ENCODE assay signal across 10 cellular contexts in the genomic region with DNA sequence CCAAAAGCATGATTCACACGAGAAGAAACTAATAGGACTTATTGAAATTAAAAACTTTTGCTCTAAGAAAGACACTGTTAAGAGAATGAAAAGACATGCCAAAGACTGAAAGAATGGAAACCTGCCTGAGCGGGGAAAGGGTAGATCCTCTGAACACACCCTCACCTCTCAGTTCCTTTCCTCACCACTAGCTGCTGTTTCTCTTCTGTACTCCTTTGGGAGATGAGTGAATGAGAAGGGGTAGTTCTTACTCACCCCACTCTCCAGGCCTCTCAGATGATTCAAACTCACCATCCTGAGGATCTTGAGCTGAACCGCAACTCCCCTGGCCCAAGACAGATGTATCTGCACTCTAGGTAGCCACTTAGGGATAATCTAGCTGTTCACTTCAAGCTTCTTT. TPM values are rescaled to one million over a fixed set of nuclear protein-coding genes. Genes with fewer than 3 reads are reported as not detected.
DNase-seq lines count a peak whose midpoint lies in the region; ATAC-seq and TF ChIP-seq lines count a peak whose summit lies in the region.
"Had no signal": no experiment of that assay in that cellular context is flagged by ENCODE, and none has a peak within 500 bp of the region (broad histone marks: within the 10 kb centered on the region; RNA-seq: fewer than 3 reads in every experiment).

No MANE protein-coding gene starts in this region.

- DNase-seq in GM12865 (ENCODE audit: low read depth), result peak; percentile 8
- DNase-seq in chondrocyte (ENCODE audit: low spot score), result no peak
- DNase-seq in DMS79 (lab: John Stamatoyannopoulos, UW), result no peak
- DNase-seq in NCI-H510A (lab: John Stamatoyannopoulos, UW), result no peak
- no peak for DNase-seq in omental fat pad (ENCODE audit: low spot score)
- no peak for DNase-seq in hippocampal formation (lab: John Stamatoyannopoulos, UW)

- no peak overlapping the region for H3K27ac Mint-ChIP-seq in chondrocyte (ENCODE audit: unreplicated experiment)

- H3K9me3 Mint-ChIP-seq in chondrocyte (ENCODE audit: low read depth), result peaks cover 4% of the 10 kb centered on the region

- no peaks in the 10 kb centered on the region for H3K4me1 Mint-ChIP-seq in chondrocyte (ENCODE audit: low read depth)

- TF ChIP-seq CTCF in GM12865 (IDR thresholded peaks at IDR 0.05; ENCODE audit: insufficient read depth, low read depth, low read length, missing control alignments) (no peak), chondrocyte (IDR thresholded peaks at IDR 0.05) (peak; percentile 17), omental fat pad (IDR thresholded peaks at IDR 0.05) (no peak)

- H3K36me3 Mint-ChIP-seq in chondrocyte (ENCODE audit: low read depth), result peaks cover 2% of the 10 kb centered on the region

- H3K4me3 Mint-ChIP-seq in chondrocyte (ENCODE audit: unreplicated experiment), result no peak overlapping the region

- H3K4me3 ChIP-seq in GM12865 (ENCODE audit: low read depth, low read length), result no peak overlapping the region
- H3K4me3 ChIP-seq: hepatocyte had no signal

- H3K27me3 Mint-ChIP-seq in chondrocyte (ENCODE audit: low read depth), result peaks cover 13% of the 10 kb centered on the region

- ATAC-seq in GM21423 (IDR thresholded peaks at IDR 0.05; ENCODE audit: unreplicated experiment) (peak; percentile 61), HG03175 (IDR thresholded peaks at IDR 0.05; ENCODE audit: unreplicated experiment) (peak; percentile 84), omental fat pad (ENCODE audit: low FRiP score) (no peak)

RNA-seq across cellular contexts. Expression of a gene that starts 41.9 kb away (rescaled TPM):
- 0.36 to 1.2 TPM (median 0.37 TPM) in 3 replicates for total RNA-seq in chondrocyte
- 1 to 10 TPM in 2 of 4 donors, under 1 TPM in 1, not detected in 1; 0.32 to 1.6 (median 1.4) TPM for total RNA-seq in omental fat pad
- total RNA-seq: T-helper 2 cell treated with Interferon-gamma antibody and Interleukin-4, amounts not matched to agents 100 ng/mL and 5 ng/mL, for 36 hours had no signal
